In genomic region chr11:116119158-116119557, GRCh38 we compare ENCODE assay signal across 17 cellular contexts.
DNase-seq lines count a peak whose midpoint lies in the region; TF ChIP-seq lines count a peak whose summit lies in the region.
"Had no signal": no experiment of that assay in that cellular context is flagged by ENCODE, and none has a peak within 500 bp of the region (broad histone marks: within the 10 kb centered on the region; RNA-seq: fewer than 3 reads in every experiment).

No MANE protein-coding gene starts in this region.

- H3K36me3 ChIP-seq in neuronal stem cell (replicated peaks in 1 of 2; ENCODE audit: control insufficient read depth in 2 of 2, insufficient read depth in 2 of 2, low read length in 2 of 2) (no peaks in the 10 kb centered on the region), vagina (no peaks in the 10 kb centered on the region)
- H3K36me3 ChIP-seq: BLaER1 treated with 17β-estradiol and CSF1 and Interleukin-3, amounts not matched to agents 10 nM and 100 nM had no signal

- no peak for TF ChIP-seq POLR2A in vagina (IDR thresholded peaks at IDR 0.05)

- no peak overlapping the region for H2BK5ac ChIP-seq in neuronal stem cell (ENCODE audit: low read length)

- no peak overlapping the region for H4K8ac ChIP-seq in neuronal stem cell (ENCODE audit: low read depth, low read length)

- no peaks in the 10 kb centered on the region for H3K9me3 Mint-ChIP-seq in activated T-helper 1 cell treated with anti-CD3 and anti-CD28 coated beads, Interleukin-12 subunit alpha, Interleukin-12 subunit beta, Interleukin-2, Interleukin-4 antibody, amounts not matched to agents 30 ng/mL and 10 ng/mL and 1 ng/mL, durations not matched to agents 14 hours and 24 hours and 36 hours
- H3K9me3 Mint-ChIP-seq: CD8-positive, alpha-beta T cell had no signal

- H3K27ac Mint-ChIP-seq in activated T-helper 1 cell treated with anti-CD3 and anti-CD28 coated beads, Interleukin-12 subunit alpha, Interleukin-12 subunit beta, Interleukin-2, Interleukin-4 antibody, amounts not matched to agents 30 ng/mL and 10 ng/mL and 1 ng/mL, durations not matched to agents 14 hours and 24 hours and 36 hours = no peak overlapping the region
- H3K27ac Mint-ChIP-seq: B cell; CD4-positive, alpha-beta T cell; CD8-positive, alpha-beta T cell had no signal

- no peak overlapping the region for H3K4me3 ChIP-seq in neuronal stem cell (ENCODE audit: low read length in 2 of 2)
- no peak overlapping the region for H3K4me3 ChIP-seq in vagina
- H3K4me3 ChIP-seq: BLaER1 treated with 17β-estradiol and CSF1 and Interleukin-3, amounts not matched to agents 10 nM and 100 nM had no signal

- no peak overlapping the region for H4K91ac ChIP-seq in neuronal stem cell (ENCODE audit: low read depth, low read length, poor library complexity)

- H3K4me2 ChIP-seq in neuronal stem cell (ENCODE audit: insufficient read depth, low read length, poor library complexity, severe bottlenecking) = no peak overlapping the region
- H3K4me2 ChIP-seq: BLaER1 treated with 17β-estradiol and CSF1 and Interleukin-3, amounts not matched to agents 10 nM and 100 nM had no signal

- H3K27ac ChIP-seq in neuronal stem cell (replicated peaks; ENCODE audit: low read length) = no peak overlapping the region
- no peak overlapping the region for H3K27ac ChIP-seq in vagina
- H3K27ac ChIP-seq: BLaER1 treated with 17β-estradiol and CSF1 and Interleukin-3, amounts not matched to agents 10 nM and 100 nM; C4-2B had no signal

- WGBS in neuronal stem cell (ENCODE audit: extremely low coverage in 2 of 2, insufficient read length in 2 of 2, insufficient replicate concordance in 1 of 2), 2 donors = no CpG with 5 or more reads among the region's 11 CpGs

- H2BK120ac ChIP-seq in neuronal stem cell (ENCODE audit: low read depth, low read length) = no peak overlapping the region

- H3K79me1 ChIP-seq in neuronal stem cell (ENCODE audit: low read depth, low read length) = no peaks in the 10 kb centered on the region

- H3K36me3 Mint-ChIP-seq in activated T-helper 1 cell treated with anti-CD3 and anti-CD28 coated beads, Interleukin-12 subunit alpha, Interleukin-12 subunit beta, Interleukin-2, Interleukin-4 antibody, amounts not matched to agents 30 ng/mL and 10 ng/mL and 1 ng/mL, durations not matched to agents 14 hours and 24 hours and 36 hours (ENCODE audit: low read depth) = no peaks in the 10 kb centered on the region
- H3K36me3 Mint-ChIP-seq: CD8-positive, alpha-beta T cell had no signal

- H3K27me3 Mint-ChIP-seq in activated T-helper 1 cell treated with anti-CD3 and anti-CD28 coated beads, Interleukin-12 subunit alpha, Interleukin-12 subunit beta, Interleukin-2, Interleukin-4 antibody, amounts not matched to agents 30 ng/mL and 10 ng/mL and 1 ng/mL, durations not matched to agents 14 hours and 24 hours and 36 hours (ENCODE audit: insufficient read depth) = no peaks in the 10 kb centered on the region

- no peak overlapping the region for H2BK15ac ChIP-seq in neuronal stem cell (ENCODE audit: low read length)

- no peak overlapping the region for H3K14ac ChIP-seq in neuronal stem cell (ENCODE audit: low read length)

- H3K9me3 ChIP-seq in neuronal stem cell (replicated peaks in 1 of 2; ENCODE audit: control insufficient read depth in 2 of 2, insufficient read depth in 1 of 2, low read depth in 1 of 2, low read length in 2 of 2) (no peaks in the 10 kb centered on the region), vagina (no peaks in the 10 kb centered on the region)
- H3K9me3 ChIP-seq: Caco-2 had no signal

- H3K4me1 Mint-ChIP-seq in activated T-helper 1 cell treated with anti-CD3 and anti-CD28 coated beads, Interleukin-12 subunit alpha, Interleukin-12 subunit beta, Interleukin-2, Interleukin-4 antibody, amounts not matched to agents 30 ng/mL and 10 ng/mL and 1 ng/mL, durations not matched to agents 14 hours and 24 hours and 36 hours (ENCODE audit: low read depth) = no peaks in the 10 kb centered on the region
- H3K4me1 Mint-ChIP-seq: B cell had no signal

- H3K27me3 ChIP-seq in neuronal stem cell (ENCODE audit: control insufficient read depth in 3 of 3, insufficient read depth in 3 of 3, low read depth in 1 of 3, low read length in 3 of 3) (no peaks in the 10 kb centered on the region), vagina (no peaks in the 10 kb centered on the region)
- H3K27me3 ChIP-seq: BLaER1 treated with 17β-estradiol and CSF1 and Interleukin-3, amounts not matched to agents 10 nM and 100 nM had no signal

- H2BK12ac ChIP-seq in neuronal stem cell (ENCODE audit: low read length) = no peak overlapping the region

- intact Hi-C loops in vagina (cut with DNase I) = no loop called here
- intact Hi-C loops in activated T-helper 1 cell treated with anti-CD3 and anti-CD28 coated beads, Interleukin-12 subunit alpha, Interleukin-12 subunit beta, Interleukin-2, Interleukin-4 antibody, amounts not matched to agents 30 ng/mL and 10 ng/mL and 1 ng/mL, durations not matched to agents 14 hours and 24 hours and 36 hours (cut with micrococcal nuclease) = no loop called here

- H3K18ac ChIP-seq in neuronal stem cell (ENCODE audit: low read length) = peak overlapping the region; percentile 61

- H2AK5ac ChIP-seq in neuronal stem cell (ENCODE audit: low read depth, low read length) = no peak overlapping the region

- no peak overlapping the region for H3K23ac ChIP-seq in neuronal stem cell (ENCODE audit: low read depth, low read length, poor library complexity)

- no peak overlapping the region for H3K4me3 Mint-ChIP-seq in activated T-helper 1 cell treated with anti-CD3 and anti-CD28 coated beads, Interleukin-12 subunit alpha, Interleukin-12 subunit beta, Interleukin-2, Interleukin-4 antibody, amounts not matched to agents 30 ng/mL and 10 ng/mL and 1 ng/mL, durations not matched to agents 14 hours and 24 hours and 36 hours
- H3K4me3 Mint-ChIP-seq: B cell; CD4-positive, alpha-beta T cell; CD8-positive, alpha-beta T cell had no signal

- H3K4ac ChIP-seq in neuronal stem cell (ENCODE audit: low read length) = no peak overlapping the region

- TF ChIP-seq CTCF in vagina (IDR thresholded peaks at IDR 0.05) = no peak

- no peak overlapping the region for H2AFZ ChIP-seq in neuronal stem cell (ENCODE audit: low read length)

- H3K4me1 ChIP-seq in neuronal stem cell (ENCODE audit: control insufficient read depth in 2 of 2, insufficient read depth in 1 of 2, low read depth in 1 of 2, low read length in 2 of 2) (peaks cover 0 to 4% of the 10 kb centered on the region in 2 donors), vagina (no peaks in the 10 kb centered on the region)
- H3K4me1 ChIP-seq: Caco-2 had no signal

- no peak overlapping the region for H3K9ac ChIP-seq in neuronal stem cell (ENCODE audit: low read depth, low read length, poor library complexity)
- H3K9ac ChIP-seq: BLaER1 treated with 17β-estradiol and CSF1 and Interleukin-3, amounts not matched to agents 10 nM and 100 nM had no signal

- DNase-seq in ecto neural progenitor cell (ENCODE audit: low spot score) (peak; percentile 12), neuronal stem cell (ENCODE audit: low spot score) (no peak), vagina (ENCODE audit: extremely low spot score in 2 of 2) (peak; percentile 22 to 58), NCI-H345 treated with DMSO at 0.1 percent for 48 hours (lab: John Stamatoyannopoulos, UW; ENCODE audit: unreplicated experiment) (no peak), Ammon's horn (ENCODE audit: low spot score) (no peak)
- DNase-seq in activated T-helper 1 cell treated with anti-CD3 and anti-CD28 coated beads, Interleukin-12 subunit alpha, Interleukin-12 subunit beta, Interleukin-2, Interleukin-4 antibody, amounts not matched to agents 30 ng/mL and 10 ng/mL and 1 ng/mL, durations not matched to agents 14 hours and 24 hours and 36 hours (ENCODE audit: low spot score) = no peak
- DNase-seq: 8988T; ACHN; Caco-2; Calu3; CD4-positive, alpha-beta T cell; CD8-positive, alpha-beta T cell; DMS79 treated with DMSO at 0.1 percent for 48 hours; GF-D8 had no signal

Comparison
In these comparisons a context has a peak if more than half of its experiments do, and no peak if none do; other contexts are left out.
1. DNase-seq: peak in ecto neural progenitor cell (single experiment) and vagina (2 of 2); none in neuronal stem cell (single experiment), activated T-helper 1 cell treated with anti-CD3 and anti-CD28 coated beads, Interleukin-12 subunit alpha, Interleukin-12 subunit beta, Interleukin-2, Interleukin-4 antibody, amounts not matched to agents 30 ng/mL and 10 ng/mL and 1 ng/mL, durations not matched to agents 14 hours and 24 hours and 36 hours (single experiment), NCI-H345 treated with DMSO at 0.1 percent for 48 hours (single experiment) and Ammon's horn (single experiment).